Comparison of ENCODE assay signal across 17 cellular contexts in the genomic region with DNA sequence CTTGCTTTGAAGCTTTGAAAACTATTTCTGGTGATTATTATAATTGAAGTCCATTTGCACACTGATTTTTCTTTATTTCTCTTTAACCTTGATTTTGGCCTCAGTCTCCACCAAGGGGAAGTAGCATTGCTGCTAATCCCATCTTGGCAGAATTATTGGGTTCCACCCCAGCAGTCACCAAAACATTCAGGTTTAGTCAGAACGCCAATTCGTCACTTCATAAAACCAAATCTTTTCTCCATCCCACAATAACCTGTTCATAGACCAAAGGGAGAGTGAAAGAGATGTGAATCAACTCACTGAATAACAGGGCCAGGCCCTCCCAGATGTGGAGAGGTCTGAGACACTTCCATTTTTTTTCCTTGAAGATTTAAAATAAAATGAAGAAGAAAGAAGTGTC.
"Had no signal": no experiment of that assay in that cellular context is flagged by ENCODE, and none has a peak within 500 bp of the region (broad histone marks: within the 10 kb centered on the region; RNA-seq: fewer than 3 reads in every experiment).

No MANE protein-coding gene starts in this region.

- ATAC-seq: esophagus mucosa; naive thymus-derived CD8-positive, alpha-beta T cell; stimulated activated naive CD8-positive, alpha-beta T cell treated with anti-CD3 and anti-CD28 coated beads, Interleukin-15, Interleukin-2, amounts not matched to agents 100 U/mL and 50 U/mL, for 24 hours had no signal

- H3K27me3 ChIP-seq: ascending aorta, foreskin keratinocyte, sigmoid colon, tibial nerve had no signal

- H3K36me3 ChIP-seq: ascending aorta, neutrophil, sigmoid colon, tibial nerve, WERI-Rb-1 had no signal

- H3K4me3 ChIP-seq: ascending aorta, sigmoid colon, tibial nerve had no signal

- H3K79me2 ChIP-seq: parathyroid adenoma had no signal

- DNase-seq: activated CD4-positive, alpha-beta T cell treated with anti-CD3 and anti-CD28 coated beads for 1 hour; activated CD4-positive, alpha-beta T cell treated with anti-CD3 and anti-CD28 coated beads, Interleukin-2, amount 50 U/mL, for 48 hours; activated gamma-delta T cell; effector CD8-positive, alpha-beta T cell; head of caudate nucleus; naive thymus-derived CD8-positive, alpha-beta T cell; sigmoid colon; stimulated activated CD4-positive, alpha-beta T cell treated with anti-CD3 and anti-CD28 coated beads, Interleukin-2, amount 100 ng/mL, for 24 hours; stimulated activated naive CD8-positive, alpha-beta T cell treated with anti-CD3 and anti-CD28 coated beads, Interleukin-15, Interleukin-2, amounts not matched to agents 100 U/mL and 50 U/mL, for 24 hours; substantia nigra; WERI-Rb-1 had no signal

- H3K27ac ChIP-seq: foreskin keratinocyte, parathyroid adenoma, WERI-Rb-1 had no signal

- H3K4me1 ChIP-seq: parathyroid adenoma, sigmoid colon had no signal

- H3K9me3 ChIP-seq: ascending aorta, neutrophil, sigmoid colon, tibial nerve had no signal

- H3K9ac ChIP-seq: parathyroid adenoma had no signal
